Comparison of ENCODE assay signal across 32 cellular contexts in the genomic region with DNA sequence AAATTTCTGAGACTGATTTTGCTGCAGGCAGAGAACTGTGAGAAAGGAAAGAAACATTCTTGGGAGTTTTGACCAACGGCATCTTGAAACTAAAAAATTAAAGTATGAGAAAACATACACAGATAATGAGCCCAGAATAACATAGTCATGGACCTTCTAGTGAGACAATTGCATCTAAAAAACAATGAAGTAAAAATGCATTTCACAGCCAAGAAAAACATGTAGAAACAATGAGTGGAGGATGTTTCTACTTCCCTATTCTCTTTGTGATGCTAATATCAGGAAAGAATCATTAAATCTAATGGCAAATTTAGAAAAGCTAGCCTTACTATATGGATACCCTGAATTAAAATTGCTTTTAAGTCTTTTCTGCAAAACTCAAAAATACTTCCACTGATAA. TPM values are rescaled to one million over a fixed set of nuclear protein-coding genes. Genes with fewer than 3 reads are reported as not detected.
"Had no signal": no experiment of that assay in that cellular context is flagged by ENCODE, and none has a peak within 500 bp of the region (broad histone marks: within the 10 kb centered on the region; RNA-seq: fewer than 3 reads in every experiment).

No MANE protein-coding gene starts in this region.

- H3K9me3 ChIP-seq: left ventricle myocardium inferior, mucosa of descending colon, psoas muscle, right atrium auricular region, right lobe of liver, uterus had no signal

- H3K4me1 ChIP-seq: left ventricle myocardium inferior, parathyroid adenoma, psoas muscle, right atrium auricular region, right lobe of liver, tibial nerve, uterus had no signal

- H3K36me3 Mint-ChIP-seq: natural killer cell treated with Interleukin-12 subunit alpha and Interleukin-12 subunit beta and Interleukin-15 and Interleukin-18, amount 100 ng/mL, for 72 hours; stimulated activated memory B cell treated with anti-CD40 and anti-IgM and Interleukin-4, amounts not matched to agents 10 μg/mL and 1 μg/mL and 100 μg/mL, for 72 hours; type B pancreatic cell had no signal

- DNase-seq: islet precursor cell; left ventricle myocardium inferior; midbrain; mucosa of descending colon; naive thymus-derived CD4-positive, alpha-beta T cell; nucleus accumbens; psoas muscle; right lobe of liver; stimulated activated CD4-positive, alpha-beta T cell treated with anti-CD3 and anti-CD28 coated beads, Interleukin-1b, Interleukin-23, amount 100 ng/mL, for 48 hours; stimulated activated CD4-positive, alpha-beta T cell treated with anti-CD3 and anti-CD28 coated beads, Interleukin-2, amount 100 ng/mL, for 48 hours; stimulated activated CD4-positive, alpha-beta T cell treated with anti-CD3 and anti-CD28 coated beads, Interleukin-4, amount 100 ng/mL, for 4 hours; stimulated activated CD8-positive, alpha-beta memory T cell treated with anti-CD3 and anti-CD28 coated beads, Interleukin-4, amount 100 ng/mL, for 48 hours; stimulated activated naive CD4-positive, alpha-beta T cell treated with Interleukin-2 at 50 U/mL for 16 hours; stimulated activated naive CD8-positive, alpha-beta T cell treated with anti-CD3 and anti-CD28 coated beads, Interleukin-15, amount 100 ng/mL, for 72 hours; substantia nigra; uterus had no signal

- H3K79me2 ChIP-seq: parathyroid adenoma had no signal

- H3K36me3 ChIP-seq: left ventricle myocardium inferior, right atrium auricular region, right lobe of liver, tibial nerve, uterus had no signal

- H3K27ac ChIP-seq: left ventricle myocardium inferior, parathyroid adenoma, psoas muscle, right atrium auricular region, right lobe of liver, tibial nerve, uterus had no signal

- H3K4me3 Mint-ChIP-seq: memory B cell; naive thymus-derived CD4-positive, alpha-beta T cell; natural killer cell treated with Interleukin-12 subunit alpha and Interleukin-12 subunit beta and Interleukin-15 and Interleukin-18, amount 100 ng/mL, for 72 hours; stimulated activated memory B cell treated with anti-CD40 and anti-IgM and Interleukin-4, amounts not matched to agents 10 μg/mL and 1 μg/mL and 100 μg/mL, for 72 hours; stimulated activated naive CD8-positive, alpha-beta T cell treated with anti-CD3 and anti-CD28 coated beads, Interleukin-15, amount 100 ng/mL, for 72 hours; type B pancreatic cell had no signal

- H3K27me3 Mint-ChIP-seq: stimulated activated memory B cell treated with anti-CD40 and anti-IgM and Interleukin-4, amounts not matched to agents 10 μg/mL and 1 μg/mL and 100 μg/mL, for 72 hours; stimulated activated naive CD8-positive, alpha-beta T cell treated with anti-CD3 and anti-CD28 coated beads, Interleukin-15, amount 100 ng/mL, for 72 hours; type B pancreatic cell had no signal

- H3K27me3 ChIP-seq: right atrium auricular region, right lobe of liver, tibial nerve, uterus had no signal

- H3K4me3 ChIP-seq: left ventricle myocardium inferior, lung, mucosa of descending colon, psoas muscle, right atrium auricular region, right lobe of liver, smooth muscle cell, tibial nerve, uterus had no signal

- H3K27ac Mint-ChIP-seq: memory B cell; naive thymus-derived CD4-positive, alpha-beta T cell; natural killer cell treated with Interleukin-12 subunit alpha and Interleukin-12 subunit beta and Interleukin-15 and Interleukin-18, amount 100 ng/mL, for 72 hours; stimulated activated memory B cell treated with anti-CD40 and anti-IgM and Interleukin-4, amounts not matched to agents 10 μg/mL and 1 μg/mL and 100 μg/mL, for 72 hours; stimulated activated naive CD8-positive, alpha-beta T cell treated with anti-CD3 and anti-CD28 coated beads, Interleukin-15, amount 100 ng/mL, for 72 hours; type B pancreatic cell had no signal

- H2AFZ ChIP-seq: parathyroid adenoma had no signal

- H3K4me1 Mint-ChIP-seq: memory B cell; naive thymus-derived CD4-positive, alpha-beta T cell; stimulated activated memory B cell treated with anti-CD40 and anti-IgM and Interleukin-4, amounts not matched to agents 10 μg/mL and 1 μg/mL and 100 μg/mL, for 72 hours; stimulated activated naive CD8-positive, alpha-beta T cell treated with anti-CD3 and anti-CD28 coated beads, Interleukin-15, amount 100 ng/mL, for 72 hours had no signal

- ATAC-seq: mucosa of descending colon; naive thymus-derived CD4-positive, alpha-beta T cell; natural killer cell treated with Interleukin-12 subunit alpha and Interleukin-12 subunit beta and Interleukin-15 and Interleukin-18, amount 100 ng/mL, for 72 hours; psoas muscle; right lobe of liver; stimulated activated memory B cell treated with anti-CD40 and anti-IgM and Interleukin-4, amounts not matched to agents 10 μg/mL and 1 μg/mL and 100 μg/mL, for 72 hours; stimulated activated naive CD8-positive, alpha-beta T cell treated with anti-CD3 and anti-CD28 coated beads, Interleukin-15, amount 100 ng/mL, for 72 hours had no signal

- H3K4me2 ChIP-seq: smooth muscle cell had no signal

- H3K9ac ChIP-seq: parathyroid adenoma had no signal

RNA-seq across cellular contexts. Expression of a gene that starts 12.2 kb away (rescaled TPM):
- total RNA-seq: kidney epithelial cell; left ventricle myocardium inferior; lower leg skin; mesenteric fat pad; natural killer cell treated with Interleukin-12 subunit alpha and Interleukin-12 subunit beta and Interleukin-15 and Interleukin-18, amount 100 ng/mL, for 72 hours; osteoblast; posterior vena cava; psoas muscle; right atrium auricular region; smooth muscle cell; temporal lobe had no signal
- polyA plus RNA-seq: naive thymus-derived CD4-positive, alpha-beta T cell; neural cell; psoas muscle; smooth muscle cell had no signal
